1 cellular context compared by ENCODE assay signal in the genomic region with DNA sequence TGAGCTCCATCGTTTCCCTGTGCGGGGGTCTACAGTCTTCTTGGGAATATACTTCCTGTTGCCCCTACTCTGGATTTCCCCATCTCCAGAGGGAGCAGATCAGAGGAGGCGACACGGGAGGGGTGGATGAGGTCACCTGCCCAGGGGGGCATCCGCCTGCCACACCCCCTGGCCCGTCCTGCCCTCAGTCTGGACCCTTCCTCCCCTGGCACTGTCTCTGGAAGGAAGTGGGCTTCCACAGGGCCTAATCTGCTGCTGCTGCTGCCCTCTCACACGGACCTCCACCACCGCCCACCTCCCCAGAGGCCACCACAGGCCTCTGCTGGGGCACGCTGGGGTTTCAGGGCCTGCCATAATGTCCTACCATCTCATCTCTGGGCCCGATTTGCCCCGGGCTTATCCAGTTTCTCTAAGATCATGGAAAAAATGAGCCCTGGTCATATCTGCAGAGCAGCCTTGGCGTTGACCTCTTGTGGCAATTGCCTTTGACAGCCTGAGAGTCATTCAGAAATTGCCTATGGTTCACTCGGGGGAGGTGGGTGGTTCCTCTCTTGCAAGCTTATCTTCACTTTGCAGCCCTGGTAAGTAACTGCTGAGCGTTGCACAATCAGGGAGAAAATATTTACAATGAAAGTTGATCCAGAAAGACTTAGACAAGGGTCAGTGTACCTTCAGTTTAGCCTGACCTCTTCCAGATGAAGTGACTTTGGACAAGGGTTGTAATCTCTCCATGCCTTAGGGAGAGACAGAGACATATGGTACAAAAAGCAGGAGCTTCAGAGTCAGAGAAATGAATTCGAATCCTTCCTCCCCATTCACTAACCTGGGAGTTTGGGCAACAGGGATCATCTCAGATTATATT.
TF ChIP-seq lines count a peak whose summit lies in the region.

No MANE protein-coding gene starts in this region.

TF ChIP-seq in K562, 482 proteins besides CTCF, POLR2A, EP300 and RAD21 (continued from another document and continues in another):
- TF ChIP-seq, protein P1, sequence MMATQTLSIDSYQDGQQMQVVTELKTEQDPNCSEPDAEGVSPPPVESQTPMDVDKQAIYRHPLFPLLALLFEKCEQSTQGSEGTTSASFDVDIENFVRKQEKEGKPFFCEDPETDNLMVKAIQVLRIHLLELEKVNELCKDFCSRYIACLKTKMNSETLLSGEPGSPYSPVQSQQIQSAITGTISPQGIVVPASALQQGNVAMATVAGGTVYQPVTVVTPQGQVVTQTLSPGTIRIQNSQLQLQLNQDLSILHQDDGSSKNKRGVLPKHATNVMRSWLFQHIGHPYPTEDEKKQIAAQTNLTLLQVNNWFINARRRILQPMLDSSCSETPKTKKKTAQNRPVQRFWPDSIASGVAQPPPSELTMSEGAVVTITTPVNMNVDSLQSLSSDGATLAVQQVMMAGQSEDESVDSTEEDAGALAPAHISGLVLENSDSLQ (IDR thresholded peaks at IDR 0.05): peak; percentile 87
- peak; percentile 73 for TF ChIP-seq TAF1 (IDR thresholded peaks at IDR 0.05; ENCODE audit: control insufficient read depth, extremely low read depth, insufficient read depth, low read length, severe bottlenecking)
- TF ChIP-seq CSDE1 (IDR thresholded peaks at IDR 0.05): no peak
- 0 out of 2 replicates have a peak, but pooled peaks have one; percentile 20 for TF ChIP-seq NFIX (CRISPR knock-in tag; IDR thresholded peaks at IDR 0.05; ENCODE audit: low read depth)
- TF ChIP-seq CBX3 (IDR thresholded peaks at IDR 0.05; ENCODE audit: borderline replicate concordance in 1 of 2, low read length in 2 of 2): peak in 1 of 2 experiments; percentile 97; a peak in 2 of 3 replicates
- TF ChIP-seq E4F1 (CRISPR knock-in tag; IDR thresholded peaks at IDR 0.05; ENCODE audit: borderline replicate concordance): no peak
- TF ChIP-seq CC2D1A (IDR thresholded peaks at IDR 0.05): peak; percentile 96
- no peak for TF ChIP-seq COPS2 (conservative IDR thresholded peaks at IDR 0.05)
- TF ChIP-seq EP400 (IDR thresholded peaks at IDR 0.05): peak; percentile 79
- peak; percentile 94 for TF ChIP-seq CXXC5 (CRISPR knock-in tag; IDR thresholded peaks at IDR 0.05)
- TF ChIP-seq ZNF644 (tag; IDR thresholded peaks at IDR 0.05; ENCODE audit: low read depth): peak; percentile 95
- TF ChIP-seq MEIS2 (IDR thresholded peaks at IDR 0.05; ENCODE audit: partially characterized antibody): peak; percentile 92
- TF ChIP-seq FOXA3 (CRISPR knock-in tag; conservative IDR thresholded peaks at IDR 0.05 in 1 of 2, IDR thresholded peaks at IDR 0.05 in 1 of 2): peak; percentile 87 to 92
- TF ChIP-seq SP2 (IDR thresholded peaks at IDR 0.05; ENCODE audit: extremely low read depth, low read depth, low read length, poor library complexity, severe bottlenecking): no peak
- TF ChIP-seq CEBPG (CRISPR knock-in tag; IDR thresholded peaks at IDR 0.05): peak; percentile 99
- peak; percentile 100 for TF ChIP-seq CEBPG (tag; conservative IDR thresholded peaks at IDR 0.05 in 1 of 2, IDR thresholded peaks at IDR 0.05 in 1 of 2)
- TF ChIP-seq FOXO4 (CRISPR knock-in tag; IDR thresholded peaks at IDR 0.05): peak; percentile 92
- TF ChIP-seq HEY1 (CRISPR knock-in tag; IDR thresholded peaks at IDR 0.05; ENCODE audit: borderline replicate concordance): peak; percentile 85; the same call in 1 of the 2 replicates
- TF ChIP-seq DPF2 (IDR thresholded peaks at IDR 0.05): peak; percentile 100
- 0 out of 2 replicates have a peak, but pooled peaks have one; percentile 27 for TF ChIP-seq ZNF431 (CRISPR knock-in tag; IDR thresholded peaks at IDR 0.05)
- peak; percentile 98 for TF ChIP-seq FOSL1 (tag; conservative IDR thresholded peaks at IDR 0.05)
- TF ChIP-seq TBL1XR1 (IDR thresholded peaks at IDR 0.05; ENCODE audit: low read length in 2 of 2): peak; percentile 95 to 100; a peak in 3 of 4 replicates
- TF ChIP-seq TCF7 (IDR thresholded peaks at IDR 0.05; ENCODE audit: borderline replicate concordance): 0 out of 2 replicates have a peak, but pooled peaks have one; percentile 84
- TF ChIP-seq CUX1 (CRISPR knock-in tag; IDR thresholded peaks at IDR 0.05): peak; percentile 92; the same call in 1 of the 2 replicates
- TF ChIP-seq ARID2 (IDR thresholded peaks at IDR 0.05): no peak
- TF ChIP-seq ZMIZ1 (IDR thresholded peaks at IDR 0.05; ENCODE audit: low read depth in 2 of 2, low read length in 2 of 2): peak in 1 of 2 experiments; percentile 99; a peak in 2 of 4 replicates
- TF ChIP-seq NUFIP1 (IDR thresholded peaks at IDR 0.05; ENCODE audit: partially characterized antibody): peak; percentile 21
- peak; percentile 93 for TF ChIP-seq ARID3B (CRISPR knock-in tag; IDR thresholded peaks at IDR 0.05; ENCODE audit: borderline replicate concordance)
- peak; percentile 82 for TF ChIP-seq ZSCAN29 (IDR thresholded peaks at IDR 0.05)
- peak; percentile 56 for TF ChIP-seq ZFP1 (CRISPR knock-in tag; IDR thresholded peaks at IDR 0.05)
- peak; percentile 54 for TF ChIP-seq GMEB1 (CRISPR knock-in tag; IDR thresholded peaks at IDR 0.05)
- peak; percentile 81 for TF ChIP-seq KLF6 (CRISPR knock-in tag; IDR thresholded peaks at IDR 0.05; ENCODE audit: borderline replicate concordance)
- no peak for TF ChIP-seq ZKSCAN3 (CRISPR knock-in tag; IDR thresholded peaks at IDR 0.05)
- peak; percentile 86; the same call in 1 of the 2 replicates for TF ChIP-seq SMAD3 (CRISPR knock-in tag; conservative IDR thresholded peaks at IDR 0.05)
- TF ChIP-seq DDX20 (tag; IDR thresholded peaks at IDR 0.05; ENCODE audit: low read depth): peak; percentile 83; the same call in 1 of the 2 replicates
- TF ChIP-seq ZNF57 (CRISPR knock-in tag; IDR thresholded peaks at IDR 0.05): peak; percentile 89
- TF ChIP-seq SLC30A9 (CRISPR knock-in tag; IDR thresholded peaks at IDR 0.05): no peak
- peak; percentile 72 for TF ChIP-seq EHMT2 (IDR thresholded peaks at IDR 0.05)
- TF ChIP-seq FOXK1 (CRISPR knock-in tag; IDR thresholded peaks at IDR 0.05; ENCODE audit: borderline replicate concordance): peak; percentile 74; the same call in 1 of the 2 replicates
- 0 out of 2 replicates have a peak, but pooled peaks have one; percentile 65 for TF ChIP-seq ZNF77 (CRISPR knock-in tag; IDR thresholded peaks at IDR 0.05)
- peak; percentile 97 for TF ChIP-seq ATF7 (IDR thresholded peaks at IDR 0.05)
- peak; percentile 97 for TF ChIP-seq NEUROD1 (IDR thresholded peaks at IDR 0.05; ENCODE audit: borderline replicate concordance, low read depth, low read length, partially characterized antibody)
